9 cellular contexts compared by ENCODE assay signal in genomic region chr7:81135322-81135721, GRCh38.
"Had no signal": no experiment of that assay in that cellular context is flagged by ENCODE, and none has a peak within 500 bp of the region (broad histone marks: within the 10 kb centered on the region; RNA-seq: fewer than 3 reads in every experiment).

No MANE protein-coding gene starts in this region.

- H3K4me3 ChIP-seq: GM23248 had no signal

- H3K27ac Mint-ChIP-seq: H9, HFFc6 had no signal

- H3K4me2 ChIP-seq: KMS-11 had no signal

- H3K9me3 Mint-ChIP-seq: HFFc6 had no signal

- H3K4me1 Mint-ChIP-seq: H9 had no signal

- H3K9ac ChIP-seq: GM23248, KMS-11 had no signal

- H3K27ac ChIP-seq: GM23248, KMS-11 had no signal

- H3K4me3 Mint-ChIP-seq: H9, HFFc6 had no signal

- DNase-seq: GM23248, GOT3, H9, HCEC 1CT, HFFc6, KBM-7 had no signal

- FAIRE-seq: H54, HTR-8/SVneo had no signal

- H2AFZ ChIP-seq: GM23248 had no signal
